ENCODE assay signal across 8 cellular contexts in genomic region chr9:136093995-136094881, GRCh38. TPM values are rescaled to one million over a fixed set of nuclear protein-coding genes. Genes with fewer than 3 reads are reported as not detected.
DNase-seq lines count a peak whose midpoint lies in the region; ATAC-seq, FAIRE-seq and TF ChIP-seq lines count a peak whose summit lies in the region.

No MANE protein-coding gene starts in this region.

- H3K9ac ChIP-seq in HepG2 (ENCODE audit: insufficient read depth, low read depth, low read length): peak overlapping the region; percentile 86

- peak; percentile 40 for TF ChIP-seq RAD21 in HepG2 (CRISPR knock-in tag; IDR thresholded peaks at IDR 0.05)

- BruUV-seq in HepG2 (replicated peaks; lab: Mats Ljungman, UMichigan): no TSS peak

- peaks cover 35% of the 10 kb centered on the region; the same call in 1 of the 2 replicates for H4K20me1 ChIP-seq in HepG2 (ENCODE audit: insufficient read depth, low read length)

- in situ Hi-C loops in HepG2 (cut with HindIII; ENCODE audit: extremely low pct_ligation_motif_present, low pct_unique_long_range_greater_than_20kb): no loop called here

- peak overlapping the region; percentile 74 to 81 (median 81) for H3K4me3 ChIP-seq in HepG2 (replicated peaks in 1 of 3; ENCODE audit: insufficient read depth in 1 of 3, low read depth in 2 of 3, low read length in 3 of 3)

- TF ChIP-seq EP300 in HepG2 (IDR thresholded peaks at IDR 0.05; ENCODE audit: low read depth in 2 of 2, low read length in 2 of 2): no peak; a peak in 1 of 4 replicates
- TF ChIP-seq EP300 in HepG2 (CRISPR knock-in tag; IDR thresholded peaks at IDR 0.05; ENCODE audit: borderline replicate concordance): no peak

- peak; percentile 4 for FAIRE-seq in HepG2 (lab: Jason Lieb, UNC)
- no peak for FAIRE-seq in GM12892 (lab: Jason Lieb, UNC)

- POLR2A ChIA-PET in HepG2 (lab: Yijun Ruan, JAX): interaction anchor here (1.2 to 3.5 kb wide), 8 partner anchors 9 to 101 kb away, joined by 3 to 35 read pairs (median 8); partner anchors contain the start of gene TMEM250

- CTCF ChIA-PET in HepG2 (lab: Yijun Ruan, JAX; ENCODE audit: low intra/inter-chr PET ratio, low total read pairs): no interaction called here

- TF ChIP-seq POLR2A in HepG2 (IDR thresholded peaks at IDR 0.05; ENCODE audit: insufficient read depth in 1 of 2, low read depth in 2 of 2, low read length in 2 of 2) (peak in 1 of 2 experiments; percentile 57; a peak in 1 of 4 replicates), GM12892 (IDR thresholded peaks at IDR 0.05; ENCODE audit: low read depth, low read length) (no peak)

- H3K79me2 ChIP-seq in HepG2 (ENCODE audit: insufficient read depth, low read length): peaks cover 49% of the 10 kb centered on the region

- ATAC-seq in HepG2: peak; percentile 69
- ATAC-seq in GM19023 (IDR thresholded peaks at IDR 0.05; ENCODE audit: unreplicated experiment): no peak

- H3K27ac ChIP-seq in HepG2 (ENCODE audit: extremely low read length, insufficient read depth, low read length): peak overlapping the region; percentile 82

- H3K36me3 ChIP-seq in HepG2 (replicated peaks in 1 of 2; ENCODE audit: control insufficient read depth in 1 of 2, insufficient read depth in 2 of 2, low read length in 2 of 2): 0 out of 5 replicates have a peak, but pooled peaks cover 2 to 5% of the 10 kb centered on the region in 2 experiments

- TF ChIP-seq CTCF in HepG2 (CRISPR knock-in tag; IDR thresholded peaks at IDR 0.05): peak; percentile 31

- peak overlapping the region; percentile 91 for H3K4me2 ChIP-seq in HepG2 (ENCODE audit: low read depth, low read length)

- DNase-seq in SIG-M5 treated with dmso at 0.1 percent for 504 hours (lab: John Stamatoyannopoulos, UW; ENCODE audit: unreplicated experiment): peak; percentile 60
- no peak for DNase-seq in SIG-M5 (lab: John Stamatoyannopoulos, UW)
- peak; percentile 82 for DNase-seq in activated CD4-positive, alpha-beta T cell treated with anti-CD3 and anti-CD28 coated beads for 48 hours
- DNase-seq in dedifferentiated amniotic fluid mesenchymal stem cell (ENCODE audit: extremely low spot score): peak; percentile 31
- peak; percentile 72 for DNase-seq in HepG2 (ENCODE audit: low spot score)
- DNase-seq in stimulated activated CD4-positive, alpha-beta T cell treated with anti-CD3 and anti-CD28 coated beads, TNF-alpha, amount 100 ng/mL, for 4 hours (ENCODE audit: low read depth in 3 of 3): peak in 2 of 3 experiments; percentile 39 to 43
- DNase-seq in GM12892 (ENCODE audit: insufficient read length): no peak

- intact Hi-C loops in HepG2 (cut with micrococcal nuclease; ENCODE audit: unreplicated experiment): loop anchor here (5.0 kb wide), 1 partner anchor 42 kb away; no protein-coding TSS in a partner anchor

- H2AFZ ChIP-seq in HepG2 (ENCODE audit: low read length): no peak overlapping the region

- no peaks in the 10 kb centered on the region for H3K9me3 ChIP-seq in HepG2 (ENCODE audit: low read length)

- H3K27me3 ChIP-seq in HepG2 (ENCODE audit: control insufficient read depth in 1 of 2, insufficient read depth in 2 of 2, low read length in 2 of 2): peaks cover 7 to 20% of the 10 kb centered on the region in 2 experiments; a peak in 4 of 5 replicates

- peaks cover 56% of the 10 kb centered on the region for H3K4me1 ChIP-seq in HepG2 (ENCODE audit: insufficient read depth, low read length)

- 0% methylated on average over 6 of the region's 74 CpGs for WGBS in HepG2 (ENCODE audit: low lambda C conversion rate)

TF ChIP-seq in HepG2, 621 proteins besides CTCF, POLR2A, EP300 and RAD21 (continues in another document):
- no peak for TF ChIP-seq JUN (CRISPR knock-in tag; IDR thresholded peaks at IDR 0.05)
- no peak for TF ChIP-seq NKX3-1 (CRISPR knock-in tag; IDR thresholded peaks at IDR 0.05)
- TF ChIP-seq, protein P1, sequence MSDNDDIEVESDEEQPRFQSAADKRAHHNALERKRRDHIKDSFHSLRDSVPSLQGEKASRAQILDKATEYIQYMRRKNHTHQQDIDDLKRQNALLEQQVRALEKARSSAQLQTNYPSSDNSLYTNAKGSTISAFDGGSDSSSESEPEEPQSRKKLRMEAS (IDR thresholded peaks at IDR 0.05): peak; percentile 87
- TF ChIP-seq ZNF772 (CRISPR knock-in tag; IDR thresholded peaks at IDR 0.05): peak; percentile 63; the same call in 1 of the 2 replicates
- TF ChIP-seq FOXP1 (IDR thresholded peaks at IDR 0.05): no peak
- TF ChIP-seq FOXP1 (CRISPR knock-in tag; IDR thresholded peaks at IDR 0.05): 0 out of 2 replicates have a peak, but pooled peaks have one; percentile 4
- TF ChIP-seq SNRNP70 (IDR thresholded peaks at IDR 0.05; ENCODE audit: low read depth, low read length): no peak
- TF ChIP-seq KMT2B (CRISPR knock-in tag; IDR thresholded peaks at IDR 0.05): 0 out of 2 replicates have a peak, but pooled peaks have one; percentile 37
- TF ChIP-seq ZNF501 (CRISPR knock-in tag; IDR thresholded peaks at IDR 0.05): 0 out of 2 replicates have a peak, but pooled peaks have one; percentile 22
- 0 out of 2 replicates have a peak, but pooled peaks have one; percentile 57 for TF ChIP-seq ZFP36L1 (CRISPR knock-in tag; IDR thresholded peaks at IDR 0.05)
- TF ChIP-seq, protein P2, sequence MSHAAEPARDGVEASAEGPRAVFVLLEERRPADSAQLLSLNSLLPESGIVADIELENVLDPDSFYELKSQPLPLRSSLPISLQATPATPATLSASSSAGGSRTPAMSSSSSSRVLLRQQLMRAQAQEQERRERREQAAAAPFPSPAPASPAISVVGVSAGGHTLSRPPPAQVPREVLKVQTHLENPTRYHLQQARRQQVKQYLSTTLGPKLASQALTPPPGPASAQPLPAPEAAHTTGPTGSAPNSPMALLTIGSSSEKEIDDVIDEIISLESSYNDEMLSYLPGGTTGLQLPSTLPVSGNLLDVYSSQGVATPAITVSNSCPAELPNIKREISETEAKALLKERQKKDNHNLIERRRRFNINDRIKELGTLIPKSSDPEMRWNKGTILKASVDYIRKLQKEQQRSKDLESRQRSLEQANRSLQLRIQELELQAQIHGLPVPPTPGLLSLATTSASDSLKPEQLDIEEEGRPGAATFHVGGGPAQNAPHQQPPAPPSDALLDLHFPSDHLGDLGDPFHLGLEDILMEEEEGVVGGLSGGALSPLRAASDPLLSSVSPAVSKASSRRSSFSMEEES (CRISPR knock-in tag; IDR thresholded peaks at IDR 0.05): peak; percentile 44; the same call in 1 of the 2 replicates

RNA-seq across cellular contexts. Expression of gene NACC2, which starts 0.9 kb away (rescaled TPM):
- 10.5 and 12.3 TPM in 2 replicates for total RNA-seq in HepG2 (2016; rRNA removed; fragmentation: Illumina TruSeq; extraction: Trizol)
- total RNA-seq in HepG2 (2016; cell fraction: cytosol; rRNA removed; fragmentation: Illumina TruSeq; extraction: Trizol; ENCODE audit: low read depth): 2.1 and 2.2 TPM in 2 replicates
- 9.0 and 12.3 TPM in 2 replicates for total RNA-seq in HepG2 (2016; cell fraction: insoluble cytoplasmic fraction; rRNA removed; fragmentation: Illumina TruSeq; extraction: Trizol)
- 5.3 TPM in 2 replicates for total RNA-seq in HepG2 (2016; cell fraction: membrane; rRNA removed; fragmentation: Illumina TruSeq; extraction: Trizol)
- 8.0 and 9.6 TPM in 2 replicates for total RNA-seq in HepG2 (2016; cell fraction: nucleus; rRNA removed; fragmentation: Illumina TruSeq; extraction: Trizol)
- 5.9 and 6.3 TPM in 2 replicates for polyA plus RNA-seq in HepG2 (2011; rRNA removed)
- 4.1 and 5.8 TPM in 2 replicates for polyA plus RNA-seq in HepG2 (2011; cell fraction: cytosol; rRNA removed)
- 28.9 and 40.8 TPM in 2 replicates for polyA plus RNA-seq in HepG2 (2011; cell fraction: nucleus; rRNA removed)
- polyA plus RNA-seq in HepG2 (2012): 6.2 and 7.1 TPM in 2 replicates
- polyA plus RNA-seq in HepG2 (2016; cell fraction: cytosol; fragmentation: Illumina TruSeq; extraction: Trizol; ENCODE audit: low read depth): 0.80 TPM in 2 replicates
- 8.9 and 10.6 TPM in 2 replicates for polyA plus RNA-seq in HepG2 (2016; cell fraction: insoluble cytoplasmic fraction; fragmentation: Illumina TruSeq; extraction: Trizol; ENCODE audit: low read depth)
- polyA plus RNA-seq in HepG2 (2016; cell fraction: membrane; fragmentation: Illumina TruSeq; extraction: Trizol; ENCODE audit: low read depth): 2.4 and 2.5 TPM in 2 replicates
- polyA plus RNA-seq in HepG2 (2016; cell fraction: nucleus; fragmentation: Illumina TruSeq; extraction: Trizol; ENCODE audit: insufficient read depth, low read depth): 15.3 and 15.7 TPM in 2 replicates
- polyA minus RNA-seq in HepG2 (2011; rRNA and poly(A)+ RNA removed; ENCODE audit: low replicate concordance): 14.5 and 16.4 TPM in 2 replicates
- polyA minus RNA-seq in HepG2 (2011; cell fraction: cytosol; rRNA and poly(A)+ RNA removed): 9.2 and 9.6 TPM in 2 replicates
- polyA minus RNA-seq in HepG2 (2011; cell fraction: nucleus; rRNA and poly(A)+ RNA removed): 10.6 and 13.4 TPM in 2 replicates
- polyA plus RNA-seq in GM12892 (2012; ENCODE audit: missing spikeins): 0.04 TPM

RNA-seq across cellular contexts. Expression of gene TMEM250, which starts 24.4 kb away (rescaled TPM):
- 12.0 and 13.9 TPM in 2 replicates for total RNA-seq in HepG2 (2016; rRNA removed; fragmentation: Illumina TruSeq; extraction: Trizol)
- total RNA-seq in HepG2 (2016; cell fraction: cytosol; rRNA removed; fragmentation: Illumina TruSeq; extraction: Trizol; ENCODE audit: low read depth): 7.7 and 7.9 TPM in 2 replicates
- 9.6 and 13.9 TPM in 2 replicates for total RNA-seq in HepG2 (2016; cell fraction: insoluble cytoplasmic fraction; rRNA removed; fragmentation: Illumina TruSeq; extraction: Trizol)
- total RNA-seq in HepG2 (2016; cell fraction: membrane; rRNA removed; fragmentation: Illumina TruSeq; extraction: Trizol): 17.8 and 22.1 TPM in 2 replicates
- total RNA-seq in HepG2 (2016; cell fraction: nucleus; rRNA removed; fragmentation: Illumina TruSeq; extraction: Trizol): 10.1 and 11.0 TPM in 2 replicates
- 5.5 and 7.1 TPM in 2 replicates for polyA plus RNA-seq in HepG2 (2011; rRNA removed)
- 7.1 and 10.4 TPM in 2 replicates for polyA plus RNA-seq in HepG2 (2011; cell fraction: cytosol; rRNA removed)
- 9.4 and 12.5 TPM in 2 replicates for polyA plus RNA-seq in HepG2 (2011; cell fraction: nucleus; rRNA removed)
- polyA plus RNA-seq in HepG2 (2012): 6.0 and 9.5 TPM in 2 replicates
- 6.4 and 8.1 TPM in 2 replicates for polyA plus RNA-seq in HepG2 (2016; cell fraction: cytosol; fragmentation: Illumina TruSeq; extraction: Trizol; ENCODE audit: low read depth)
- 14.5 and 15.8 TPM in 2 replicates for polyA plus RNA-seq in HepG2 (2016; cell fraction: insoluble cytoplasmic fraction; fragmentation: Illumina TruSeq; extraction: Trizol; ENCODE audit: low read depth)
- 14.9 and 17.1 TPM in 2 replicates for polyA plus RNA-seq in HepG2 (2016; cell fraction: membrane; fragmentation: Illumina TruSeq; extraction: Trizol; ENCODE audit: low read depth)
- polyA plus RNA-seq in HepG2 (2016; cell fraction: nucleus; fragmentation: Illumina TruSeq; extraction: Trizol; ENCODE audit: insufficient read depth, low read depth): 14.9 and 17.4 TPM in 2 replicates
- 18.3 and 50.6 TPM in 2 replicates for polyA minus RNA-seq in HepG2 (2011; rRNA and poly(A)+ RNA removed; ENCODE audit: low replicate concordance)
- 7.9 and 8.8 TPM in 2 replicates for polyA minus RNA-seq in HepG2 (2011; cell fraction: cytosol; rRNA and poly(A)+ RNA removed)
- 4.7 and 8.0 TPM in 2 replicates for polyA minus RNA-seq in HepG2 (2011; cell fraction: nucleus; rRNA and poly(A)+ RNA removed)
- 6.3 TPM for polyA plus RNA-seq in GM12892 (2012; ENCODE audit: missing spikeins)

Comparison
In these comparisons a context has a peak if more than half of its experiments do, and no peak if none do; other contexts are left out.
1. DNase-seq: peak in SIG-M5 treated with dmso at 0.1 percent for 504 hours (single experiment), activated CD4-positive, alpha-beta T cell treated with anti-CD3 and anti-CD28 coated beads for 48 hours (single experiment), dedifferentiated amniotic fluid mesenchymal stem cell (single experiment), HepG2 (single experiment) and stimulated activated CD4-positive, alpha-beta T cell treated with anti-CD3 and anti-CD28 coated beads, TNF-alpha, amount 100 ng/mL, for 4 hours (2 of 3); none in SIG-M5 (single experiment) and GM12892 (single experiment).